In the genomic region with DNA sequence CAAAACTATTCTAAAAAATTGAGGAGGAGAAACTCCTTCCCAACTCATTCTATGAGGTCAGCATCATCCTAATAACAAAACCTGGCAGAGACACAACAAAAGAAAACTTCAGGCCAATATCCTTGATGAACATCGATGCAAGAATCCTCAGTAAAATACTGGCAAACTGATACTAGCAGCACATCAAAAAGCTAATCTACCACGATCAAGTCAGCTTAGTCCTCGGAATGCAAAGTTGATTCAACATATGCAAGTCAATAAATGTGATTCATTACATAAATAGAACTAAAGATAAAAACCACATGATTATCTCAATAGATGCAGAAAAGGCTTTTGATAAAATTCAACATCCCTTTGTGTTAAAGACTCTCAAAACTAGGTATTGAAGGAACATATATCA, we compare ENCODE assay signal across 22 cellular contexts.
DNase-seq lines count a peak whose midpoint lies in the region; ATAC-seq and TF ChIP-seq lines count a peak whose summit lies in the region.
"Had no signal": no experiment of that assay in that cellular context is flagged by ENCODE, and none has a peak within 500 bp of the region (broad histone marks: within the 10 kb centered on the region; RNA-seq: fewer than 3 reads in every experiment).

No MANE protein-coding gene starts in this region.

- H3K36me3 ChIP-seq in SK-N-SH (replicated peaks in 1 of 2; ENCODE audit: control insufficient read depth in 1 of 2, insufficient read depth in 2 of 2, low read length in 1 of 2), result peaks cover 0 to 25% of the 10 kb centered on the region in 2 experiments
- H3K36me3 ChIP-seq in skeletal muscle satellite cell (ENCODE audit: insufficient read depth, low read length), result no peaks in the 10 kb centered on the region

- peaks cover 5 to 10% of the 10 kb centered on the region in 2 experiments; a peak in 2 of 4 replicates for H3K4me1 ChIP-seq in SK-N-SH (ENCODE audit: control insufficient read depth in 1 of 2, insufficient read depth in 2 of 2, low read depth in 1 of 2, low read length in 1 of 2)
- H3K4me1 ChIP-seq in skeletal muscle satellite cell (ENCODE audit: control insufficient read depth, insufficient read depth, low read length), result no peaks in the 10 kb centered on the region

- H3K9me3 ChIP-seq in SK-N-SH (no peaks in the 10 kb centered on the region), skeletal muscle satellite cell (replicated peaks; ENCODE audit: low read length) (no peaks in the 10 kb centered on the region)

- WGBS in SK-N-SH (ENCODE audit: low lambda C conversion rate), result 87% methylated on average over 3 of the region's 3 CpGs

- H3K27me3 ChIP-seq in SK-N-SH (ENCODE audit: insufficient read depth) (no peaks in the 10 kb centered on the region), skeletal muscle satellite cell (ENCODE audit: control insufficient read depth, insufficient read depth, low read length) (no peaks in the 10 kb centered on the region)

- no peak overlapping the region for H2AFZ ChIP-seq in SK-N-SH (ENCODE audit: low read depth)

- H3F3A ChIP-seq in SK-N-SH (replicated peaks; ENCODE audit: insufficient read depth), result peaks cover 12% of the 10 kb centered on the region

- TF ChIP-seq EP300 in SK-N-SH (IDR thresholded peaks at IDR 0.05; ENCODE audit: borderline replicate concordance in 1 of 2, low read depth in 1 of 2, low read length in 1 of 2), result no peak; a peak in 1 of 4 replicates

- ATAC-seq in SK-N-SH treated with all-trans-retinoic acid at 6 μM for 48 hours, result no peak

- no peaks in the 10 kb centered on the region for H4K20me1 ChIP-seq in SK-N-SH (ENCODE audit: insufficient read depth)

- no peak overlapping the region for H3K9ac ChIP-seq in SK-N-SH
- no peak overlapping the region for H3K9ac ChIP-seq in skeletal muscle satellite cell (ENCODE audit: low read depth, low read length)

- POLR2A ChIA-PET in SK-N-SH (lab: Yijun Ruan, JAX), result no interaction called here
- POLR2A ChIA-PET in HEK293T (lab: Yijun Ruan, JAX), result no interaction called here

- H3K4me2 ChIP-seq in SK-N-SH (no peak overlapping the region), skeletal muscle satellite cell (ENCODE audit: low read length) (peak overlapping the region; percentile 7)

- no peaks in the 10 kb centered on the region for H3K9me2 ChIP-seq in SK-N-SH

- CTCF ChIA-PET in SK-N-SH (lab: Yijun Ruan, JAX), result interaction anchor here (11.9 kb wide), 1 partner anchor 311 kb away, joined by 304 read pairs; no protein-coding TSS in a partner anchor
- CTCF ChIA-PET in HEK293T (lab: Yijun Ruan, JAX), result interaction anchor here (0.5 kb wide), 1 partner anchor 48 kb away, joined by 3 read pairs; no protein-coding TSS in a partner anchor

- no peak for DNase-seq in SK-N-SH
- DNase-seq in M059J (ENCODE audit: low read depth), result peak; percentile 18
- peak; percentile 27 for DNase-seq in fibroblast of mammary gland (ENCODE audit: low read depth)
- DNase-seq in NOMO-1 treated with dmso at 0.1 percent for 144 hours (lab: John Stamatoyannopoulos, UW; ENCODE audit: unreplicated experiment), result no peak
- no peak for DNase-seq in SW 1271 (lab: John Stamatoyannopoulos, UW)
- no peak for DNase-seq in HEK293T (ENCODE audit: extremely low spot score)
- DNase-seq: AML-193; CD8-positive, alpha-beta memory T cell; H7; KG1; NCI-H1105; NCI-H146; NCI-H2029 treated with DMSO at 0.1 percent for 48 hours; NCI-H2171 treated with DMSO at 0.1 percent for 48 hours; NCI-H446; NCI-H526; OCI-M1; Right ventricle myocardium superior had no signal

- TF ChIP-seq CTCF in SK-N-SH (IDR thresholded peaks at IDR 0.05) (no peak), fibroblast of mammary gland (conservative IDR thresholded peaks at IDR 0.05; ENCODE audit: control insufficient read depth, insufficient read depth, low read depth, low read length) (no peak)

- no peak for TF ChIP-seq RAD21 in SK-N-SH (IDR thresholded peaks at IDR 0.05; ENCODE audit: low read length)

- H3K4me3 ChIP-seq in SK-N-SH (ENCODE audit: low read depth in 2 of 2, low read length in 1 of 2) (no peak overlapping the region), fibroblast of mammary gland (ENCODE audit: control insufficient read depth, low read depth, low read length) (no peak overlapping the region), skeletal muscle satellite cell (ENCODE audit: low read length) (no peak overlapping the region)

- peaks cover 13% of the 10 kb centered on the region; the same call in 1 of the 2 replicates for H3K79me2 ChIP-seq in SK-N-SH (ENCODE audit: insufficient read depth)

- H3K27ac ChIP-seq in SK-N-SH (ENCODE audit: low read depth in 2 of 2, low read length in 1 of 2), result peak overlapping the region in 1 of 2 experiments; percentile 26; a peak in 1 of 4 replicates
- H3K27ac ChIP-seq: 22Rv1, C4-2B had no signal

TF ChIP-seq in SK-N-SH, 30 proteins besides CTCF, POLR2A, EP300 and RAD21 (continues in another document):
- no peak for TF ChIP-seq RXRA (IDR thresholded peaks at IDR 0.05; ENCODE audit: borderline replicate concordance, low read depth)
- TF ChIP-seq USF1 (IDR thresholded peaks at IDR 0.05; ENCODE audit: borderline replicate concordance, low read depth), result no peak
- peak; percentile 30; the same call in 1 of the 2 replicates for TF ChIP-seq NFIC (IDR thresholded peaks at IDR 0.05; ENCODE audit: borderline replicate concordance)
- TF ChIP-seq, protein P1, sequence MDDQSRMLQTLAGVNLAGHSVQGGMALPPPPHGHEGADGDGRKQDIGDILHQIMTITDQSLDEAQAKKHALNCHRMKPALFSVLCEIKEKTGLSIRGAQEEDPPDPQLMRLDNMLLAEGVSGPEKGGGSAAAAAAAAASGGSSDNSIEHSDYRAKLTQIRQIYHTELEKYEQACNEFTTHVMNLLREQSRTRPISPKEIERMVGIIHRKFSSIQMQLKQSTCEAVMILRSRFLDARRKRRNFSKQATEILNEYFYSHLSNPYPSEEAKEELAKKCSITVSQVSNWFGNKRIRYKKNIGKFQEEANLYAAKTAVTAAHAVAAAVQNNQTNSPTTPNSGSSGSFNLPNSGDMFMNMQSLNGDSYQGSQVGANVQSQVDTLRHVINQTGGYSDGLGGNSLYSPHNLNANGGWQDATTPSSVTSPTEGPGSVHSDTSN (IDR thresholded peaks at IDR 0.05), result peak; percentile 56; the same call in 1 of the 2 replicates
- no peak for TF ChIP-seq POLR2AphosphoS5 (IDR thresholded peaks at IDR 0.05; ENCODE audit: low read depth, low read length)

TF ChIP-seq in SK-N-SH treated with all-trans-retinoic acid at 6 μM for 48 hours, 23 proteins besides CTCF, POLR2A, EP300 and RAD21 (continues in another document):
- TF ChIP-seq CREB5 (CRISPR knock-in tag; IDR thresholded peaks at IDR 0.05; ENCODE audit: low read depth) (no peak), OSR1 (CRISPR knock-in tag; IDR thresholded peaks at IDR 0.05) (no peak), TCF4 (CRISPR knock-in tag; IDR thresholded peaks at IDR 0.05; ENCODE audit: borderline replicate concordance) (no peak), GLIS3 (CRISPR knock-in tag; IDR thresholded peaks at IDR 0.05) (no peak), ARNTL (CRISPR knock-in tag; IDR thresholded peaks at IDR 0.05; ENCODE audit: borderline replicate concordance, low read depth) (no peak), ESRRG (CRISPR knock-in tag; IDR thresholded peaks at IDR 0.05) (no peak), RARB (CRISPR knock-in tag; IDR thresholded peaks at IDR 0.05) (no peak)

TF ChIP-seq in HEK293T, 16 proteins besides CTCF, POLR2A, EP300 and RAD21:
- TF ChIP-seq L3MBTL2 (conservative IDR thresholded peaks at IDR 0.05) (no peak), ARNT (IDR thresholded peaks at IDR 0.05) (no peak)

Comparison
In these comparisons a context has a peak if more than half of its experiments do, and no peak if none do; other contexts are left out.
1. DNase-seq: peak in M059J (single experiment) and fibroblast of mammary gland (single experiment); none in SK-N-SH (single experiment), NOMO-1 treated with dmso at 0.1 percent for 144 hours (single experiment), SW 1271 (0 of 2) and HEK293T (single experiment).